Comparison of ENCODE assay signal across 8 cellular contexts in the genomic region with DNA sequence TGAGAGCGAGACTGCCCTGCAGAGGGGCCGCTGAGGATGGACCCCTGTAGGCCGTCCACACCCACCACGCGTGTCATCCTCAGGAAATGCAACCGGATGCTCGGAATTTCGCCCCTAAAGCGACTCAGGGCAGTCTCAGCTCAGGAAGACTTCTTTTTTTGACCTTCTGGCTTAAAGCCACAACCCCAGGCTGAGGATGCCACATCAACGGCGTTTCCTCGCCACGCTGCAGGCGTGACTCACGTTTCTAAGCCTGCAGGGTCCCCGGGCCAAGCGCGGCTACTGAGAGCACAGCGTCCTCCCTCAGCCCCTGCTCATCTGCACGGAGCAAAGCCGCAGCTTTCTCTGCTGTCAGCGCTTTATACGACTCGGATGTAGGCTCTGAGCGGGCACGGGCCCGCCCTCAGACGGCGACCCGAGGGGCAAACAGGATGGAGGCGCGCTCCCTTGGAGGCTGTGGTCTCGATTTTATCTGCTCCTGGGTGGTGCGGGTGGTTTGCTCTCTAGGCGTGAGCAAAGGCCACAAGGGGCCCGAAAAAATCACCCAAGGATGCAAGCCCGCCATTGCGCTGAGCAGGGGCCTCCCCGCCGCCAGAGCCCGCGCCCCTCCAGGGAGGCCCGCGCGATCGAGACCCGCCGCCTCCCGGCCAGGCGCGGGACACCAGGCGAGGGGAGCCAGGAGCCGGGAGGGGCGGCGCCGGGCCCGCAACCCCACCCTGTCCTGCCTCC. TPM values are rescaled to one million over a fixed set of nuclear protein-coding genes. Genes with fewer than 3 reads are reported as not detected.
A peak's percentile ranks its signal among the peaks of the same experiment; 100 is the strongest.
DNase-seq lines count a peak whose midpoint lies in the region; TF ChIP-seq lines count a peak whose summit lies in the region.

No MANE protein-coding gene starts in this region.

- peaks cover 33% of the 10 kb centered on the region for H4K20me1 ChIP-seq in Karpas-422 (ENCODE audit: insufficient read depth, low read depth, low read length)

- CTCF ChIA-PET in MCF 10A (lab: Yijun Ruan, JAX) = interaction anchor here (0.6 to 2.1 kb wide), 9 partner anchors 9 to 338 kb away, joined by 3 to 13 read pairs (median 4); no protein-coding TSS in a partner anchor

- peak overlapping the region; percentile 82 for H3K4me3 Mint-ChIP-seq in MCF 10A (ENCODE audit: unreplicated experiment)

- DNase-seq in GM04503 (ENCODE audit: low read depth) (peak; percentile 44), GOT3 (lab: John Stamatoyannopoulos, UW) (peak; percentile 45), Karpas-422 (peak; percentile 80), UCSD-AML1 (lab: John Stamatoyannopoulos, UW; ENCODE audit: unreplicated experiment) (peak; percentile 51), MCF 10A (ENCODE audit: unreplicated experiment) (peak; percentile 82), iPS-NIHi7 (ENCODE audit: extremely low spot score) (peak; percentile 43), occipital lobe (lab: John Stamatoyannopoulos, UW) (no peak)
- peak; percentile 71 to 73 for DNase-seq in stimulated activated CD4-positive, alpha-beta T cell treated with anti-CD3 and anti-CD28 coated beads, Interleukin-15, amount 100 ng/mL, for 1 hour (ENCODE audit: low read depth in 1 of 2, low spot score in 1 of 2)

- no peaks in the 10 kb centered on the region for H3K9me3 Mint-ChIP-seq in MCF 10A (ENCODE audit: unreplicated experiment)

- H3K4me1 ChIP-seq in Karpas-422 (ENCODE audit: low read length) = peaks cover 33% of the 10 kb centered on the region

- intact Hi-C loops in MCF 10A (cut with micrococcal nuclease) = loop anchor here (1.0 to 5.0 kb wide), 6 partner anchors 39 to 370 kb away; a partner anchor contains a TSS

- H2AFZ ChIP-seq in Karpas-422 (ENCODE audit: low read length) = no peak overlapping the region

- H3K27me3 ChIP-seq in Karpas-422 (ENCODE audit: low read length) = no peaks in the 10 kb centered on the region

- BruUV-seq in MCF 10A (replicated peaks; lab: Mats Ljungman, UMichigan) = no TSS peak

- peaks cover 22% of the 10 kb centered on the region for H3K4me1 Mint-ChIP-seq in MCF 10A (ENCODE audit: insufficient read depth, unreplicated experiment)

- no peaks in the 10 kb centered on the region for H3K27me3 Mint-ChIP-seq in MCF 10A (ENCODE audit: insufficient read depth, unreplicated experiment)

- peak overlapping the region; percentile 76 for H3K27ac Mint-ChIP-seq in MCF 10A (ENCODE audit: low read depth, unreplicated experiment)

- peak overlapping the region; percentile 77 for H3K4me3 ChIP-seq in Karpas-422 (ENCODE audit: low read length)

- H3K79me2 ChIP-seq in Karpas-422 (ENCODE audit: low read length) = peaks cover 34% of the 10 kb centered on the region

- H3K9me3 ChIP-seq in Karpas-422 (ENCODE audit: low read length) = no peaks in the 10 kb centered on the region

- TF ChIP-seq CTCF in MCF 10A (IDR thresholded peaks at IDR 0.05; ENCODE audit: unreplicated experiment) = peak; percentile 32

- H3K36me3 ChIP-seq in Karpas-422 (ENCODE audit: insufficient read depth, low read length) = peaks cover 25% of the 10 kb centered on the region

- peak overlapping the region; percentile 91 for H3K9ac ChIP-seq in Karpas-422 (ENCODE audit: low read length)

- peak overlapping the region; percentile 78 for H3K27ac ChIP-seq in Karpas-422 (ENCODE audit: low read length)

- POLR2A ChIA-PET in MCF 10A (lab: Yijun Ruan, JAX) = interaction anchor here (0.6 to 4.6 kb wide), 26 partner anchors 8 to 370 kb away, joined by 3 to 36 read pairs (median 4); a partner anchor contains a TSS

- no peaks in the 10 kb centered on the region for H3K9me2 ChIP-seq in Karpas-422 (replicated peaks; ENCODE audit: insufficient read depth, low read length)

- peak overlapping the region; percentile 93 for H3K4me2 ChIP-seq in Karpas-422 (ENCODE audit: low read depth, low read length, poor library complexity, severe bottlenecking)

- H3K36me3 Mint-ChIP-seq in MCF 10A (ENCODE audit: insufficient read depth, unreplicated experiment) = peaks cover 27% of the 10 kb centered on the region

RNA-seq across cellular contexts. Expression of a gene that starts 0.7 kb away (rescaled TPM):
- total RNA-seq in Karpas-422 (2014; rRNA removed; shearing (Covaris generic); ENCODE audit: low replicate concordance) = 201 and 249 TPM in 2 replicates
- total RNA-seq in MCF 10A (2022) (11.2 and 12.4 TPM in 2 replicates), occipital lobe (109 TPM)
